ENCODE assay signal across 17 cellular contexts in the genomic region with DNA sequence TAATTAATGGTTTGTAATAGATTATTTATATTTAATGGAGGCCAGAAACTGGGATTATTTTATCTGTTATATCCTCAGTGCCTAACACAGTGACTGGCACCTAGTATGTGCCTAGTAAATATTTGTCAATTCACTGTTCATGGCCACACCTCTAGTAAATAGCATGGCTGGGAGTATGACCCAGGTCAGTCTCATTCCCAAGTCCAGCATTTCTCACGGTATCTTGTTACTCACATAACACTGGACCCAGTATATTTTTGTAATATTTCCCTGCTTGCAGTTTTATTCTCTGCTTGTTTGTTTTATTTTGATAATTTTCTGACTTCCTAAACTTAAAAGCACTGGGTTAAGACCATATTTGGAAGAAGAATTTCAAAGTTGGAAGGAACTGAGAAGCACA. TPM values are rescaled to one million over a fixed set of nuclear protein-coding genes. Genes with fewer than 3 reads are reported as not detected.
DNase-seq lines count a peak whose midpoint lies in the region; ATAC-seq and TF ChIP-seq lines count a peak whose summit lies in the region.
"Had no signal": no experiment of that assay in that cellular context is flagged by ENCODE, and none has a peak within 500 bp of the region (broad histone marks: within the 10 kb centered on the region; RNA-seq: fewer than 3 reads in every experiment).

No MANE protein-coding gene starts in this region.

- H3K9me1 ChIP-seq in IMR-90 (ENCODE audit: insufficient read depth, low read length) = peaks cover 8% of the 10 kb centered on the region

- POLR2A ChIA-PET in IMR-90 (lab: Charles Lee; ENCODE audit: unreplicated experiment) = no interaction called here

- H4K8ac ChIP-seq in IMR-90 (ENCODE audit: low read depth in 2 of 2, low read length in 2 of 2) = no peak overlapping the region

- CTCF ChIA-PET in IMR-90 (lab: Yijun Ruan, JAX) = no interaction called here

- TF ChIP-seq CTCF in IMR-90 (conservative IDR thresholded peaks at IDR 0.05; ENCODE audit: low read depth, low read length) (no peak), parathyroid adenoma (IDR thresholded peaks at IDR 0.05) (no peak), Peyer's patch (IDR thresholded peaks at IDR 0.05) (no peak)

- H3K4me1 ChIP-seq in IMR-90 (ENCODE audit: control insufficient read depth, insufficient read depth, low read length) (no peaks in the 10 kb centered on the region), parathyroid adenoma (peaks cover 35% of the 10 kb centered on the region), Peyer's patch (no peaks in the 10 kb centered on the region)

- H2BK120ac ChIP-seq in IMR-90 (ENCODE audit: low read depth, low read length) = no peak overlapping the region

- intact Hi-C loops in IMR-90 (cut with micrococcal nuclease) (no loop called here), left colon (cut with DNase I, micrococcal nuclease) (no loop called here)

- H3K27ac ChIP-seq in IMR-90 (ENCODE audit: insufficient read depth, low read length) (no peak overlapping the region), parathyroid adenoma (peak overlapping the region; percentile 55), Peyer's patch (no peak overlapping the region)
- H3K27ac ChIP-seq: KMS-11 had no signal

- H3K56ac ChIP-seq in IMR-90 (ENCODE audit: extremely low read depth, insufficient read depth, low read length) = no peak overlapping the region

- H2AK9ac ChIP-seq in IMR-90 (replicated peaks; ENCODE audit: low read depth, low read length, poor library complexity) = no peak overlapping the region

- peaks cover 3 to 23% of the 10 kb centered on the region in 2 experiments; a peak in 3 of 4 replicates for H3K79me1 ChIP-seq in IMR-90 (ENCODE audit: low read depth in 1 of 2, low read length in 2 of 2)

- in situ Hi-C loops in IMR-90 (cut with MboI; ENCODE audit: low sequenced_read_pairs) = no loop called here

- no peaks in the 10 kb centered on the region for H3K79me2 ChIP-seq in parathyroid adenoma

- no TSS peak for BruUV-seq in IMR-90 (replicated peaks; lab: Mats Ljungman, UMichigan)

- no peak overlapping the region for H2BK5ac ChIP-seq in IMR-90 (ENCODE audit: low read depth, low read length, poor library complexity, severe bottlenecking)

- DNase-seq in IMR-90 (peak; percentile 12), astrocyte of the hippocampus (ENCODE audit: low read depth, low spot score) (peak; percentile 9), left colon (no peak), ureter (ENCODE audit: low spot score) (no peak), Peyer's patch (no peak)
- DNase-seq in effector CD8-positive, alpha-beta T cell (lab: John Stamatoyannopoulos, UW) = no peak
- DNase-seq: CD8-positive, alpha-beta T cell; DMS79 treated with DMSO at 0.1 percent for 48 hours; GF-D8; NCI-H1092; NCI-H1694; NCI-H446; SHP77 had no signal

- no peak overlapping the region for H2AK5ac ChIP-seq in IMR-90 (ENCODE audit: low read depth, low read length)

- H2BK20ac ChIP-seq in IMR-90 (ENCODE audit: low read depth, low read length) = no peak overlapping the region

- H2AFZ ChIP-seq in IMR-90 (replicated peaks; ENCODE audit: low read length, poor library complexity) (no peak overlapping the region), parathyroid adenoma (no peak overlapping the region)
- H2AFZ ChIP-seq: GM23338 had no signal

- no peak overlapping the region for H4K91ac ChIP-seq in IMR-90 (ENCODE audit: insufficient read depth, low read depth, low read length)

- ATAC-seq in IMR-90 (ENCODE audit: low read depth) (peak; percentile 74), left colon (peak; percentile 73), GM21423 (IDR thresholded peaks at IDR 0.05; ENCODE audit: unreplicated experiment) (no peak)
- ATAC-seq: CD8-positive, alpha-beta T cell; GM23338 had no signal

- no peak overlapping the region for H3K18ac ChIP-seq in IMR-90 (ENCODE audit: low read depth, low read length)

- H3K23ac ChIP-seq in IMR-90 (ENCODE audit: low read depth, low read length) = 0 out of 2 replicates have a peak overlapping the region, but pooled peaks have one; percentile 47

- H3K4me3 ChIP-seq in IMR-90 (ENCODE audit: insufficient read depth, low read depth, low read length) = no peak overlapping the region
- H3K4me3 ChIP-seq in parathyroid adenoma (ENCODE audit: low read depth, low read length) = no peak overlapping the region
- no peak overlapping the region for H3K4me3 ChIP-seq in Peyer's patch
- H3K4me3 ChIP-seq: GM23338 had no signal

- H3K27me3 ChIP-seq in IMR-90 (ENCODE audit: control insufficient read depth, insufficient read depth, low read length) = no peaks in the 10 kb centered on the region
- H3K27me3 ChIP-seq in parathyroid adenoma (ENCODE audit: control insufficient read depth, insufficient read depth, low read length) = no peaks in the 10 kb centered on the region
- H3K27me3 ChIP-seq in Peyer's patch = no peaks in the 10 kb centered on the region

- no peak for TF ChIP-seq RAD21 in IMR-90 (IDR thresholded peaks at IDR 0.05; ENCODE audit: low read length)

- H3K4me2 ChIP-seq in IMR-90 (ENCODE audit: low read depth, low read length) (no peak overlapping the region), parathyroid adenoma (ENCODE audit: low read length) (no peak overlapping the region)
- H3K4me2 ChIP-seq: GM23338, KMS-11 had no signal

- no peak overlapping the region for H3K9ac ChIP-seq in IMR-90 (ENCODE audit: low read depth, low read length)
- H3K9ac ChIP-seq in parathyroid adenoma = no peak overlapping the region
- H3K9ac ChIP-seq: KMS-11 had no signal

- TF ChIP-seq POLR2A in IMR-90 (IDR thresholded peaks at IDR 0.05; ENCODE audit: low read depth, low read length) (no peak), Peyer's patch (IDR thresholded peaks at IDR 0.05) (no peak)

- H3K36me3 ChIP-seq in IMR-90 (ENCODE audit: control insufficient read depth, insufficient read depth, low read length) (peaks cover 17% of the 10 kb centered on the region), parathyroid adenoma (ENCODE audit: control insufficient read depth, insufficient read depth, low read length) (no peaks in the 10 kb centered on the region), Peyer's patch (peaks cover 0 to 29% (median 0%) of the 10 kb centered on the region in 3 donors)

- no CpG with 5 or more reads among the region's 1 CpG for WGBS in IMR-90 (ENCODE audit: extremely low coverage in 2 of 2, insufficient read length in 1 of 2), 2 experiments

- no peak overlapping the region for H3K14ac ChIP-seq in IMR-90 (replicated peaks; ENCODE audit: low read depth, low read length)

- no peaks in the 10 kb centered on the region; the same call in 1 of the 2 replicates for H3K9me3 ChIP-seq in IMR-90 (ENCODE audit: control insufficient read depth, insufficient read depth, low read length)
- H3K9me3 ChIP-seq in parathyroid adenoma (ENCODE audit: control insufficient read depth, low read length) = no peaks in the 10 kb centered on the region
- H3K9me3 ChIP-seq in Peyer's patch = no peaks in the 10 kb centered on the region

- H4K5ac ChIP-seq in IMR-90 (ENCODE audit: low read depth, low read length) = no peak overlapping the region

- H3K4ac ChIP-seq in IMR-90 (ENCODE audit: low read depth, low read length) = no peak overlapping the region

- dilution Hi-C loops in IMR-90 (cut with HindIII; ENCODE audit: low sequenced_read_pairs, unreplicated experiment) = no loop called here

- no peaks in the 10 kb centered on the region for H4K20me1 ChIP-seq in IMR-90 (ENCODE audit: insufficient read depth, low read length)

- H2BK15ac ChIP-seq in IMR-90 (ENCODE audit: low read depth, low read length) = no peak overlapping the region

TF ChIP-seq in IMR-90, 13 proteins besides CTCF, POLR2A, EP300 and RAD21:
- TF ChIP-seq BHLHE40 (IDR thresholded peaks at IDR 0.05; ENCODE audit: low read depth, low read length) = no peak
- TF ChIP-seq, protein P1, sequence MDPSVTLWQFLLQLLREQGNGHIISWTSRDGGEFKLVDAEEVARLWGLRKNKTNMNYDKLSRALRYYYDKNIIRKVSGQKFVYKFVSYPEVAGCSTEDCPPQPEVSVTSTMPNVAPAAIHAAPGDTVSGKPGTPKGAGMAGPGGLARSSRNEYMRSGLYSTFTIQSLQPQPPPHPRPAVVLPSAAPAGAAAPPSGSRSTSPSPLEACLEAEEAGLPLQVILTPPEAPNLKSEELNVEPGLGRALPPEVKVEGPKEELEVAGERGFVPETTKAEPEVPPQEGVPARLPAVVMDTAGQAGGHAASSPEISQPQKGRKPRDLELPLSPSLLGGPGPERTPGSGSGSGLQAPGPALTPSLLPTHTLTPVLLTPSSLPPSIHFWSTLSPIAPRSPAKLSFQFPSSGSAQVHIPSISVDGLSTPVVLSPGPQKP (IDR thresholded peaks at IDR 0.05; ENCODE audit: borderline replicate concordance, low read depth, low read length) = no peak
- TF ChIP-seq USF2 (IDR thresholded peaks at IDR 0.05; ENCODE audit: low read depth, low read length) = no peak
- TF ChIP-seq SMC3 (IDR thresholded peaks at IDR 0.05; ENCODE audit: low read depth, low read length) = no peak
- no peak for TF ChIP-seq RCOR1 (IDR thresholded peaks at IDR 0.05; ENCODE audit: insufficient replicate concordance, low read length)
- TF ChIP-seq MAZ (IDR thresholded peaks at IDR 0.05; ENCODE audit: borderline replicate concordance, low read depth, low read length) = no peak
- TF ChIP-seq CHD1 (IDR thresholded peaks at IDR 0.05; ENCODE audit: low read depth, low read length) = no peak
- TF ChIP-seq NFE2L2 (IDR thresholded peaks at IDR 0.05; ENCODE audit: low read depth, low read length) = no peak
- TF ChIP-seq RFX5 (IDR thresholded peaks at IDR 0.05; ENCODE audit: low read depth, low read length) = no peak
- no peak for TF ChIP-seq MXI1 (IDR thresholded peaks at IDR 0.05; ENCODE audit: borderline replicate concordance, low read depth, low read length)
- TF ChIP-seq FOS (IDR thresholded peaks at IDR 0.05; ENCODE audit: low read depth, low read length) = no peak
- no peak for TF ChIP-seq MAFK (IDR thresholded peaks at IDR 0.05; ENCODE audit: low read depth, low read length)
- TF ChIP-seq CEBPB (IDR thresholded peaks at IDR 0.05; ENCODE audit: low read depth, low read length) = no peak

RNA-seq across cellular contexts. Expression of gene CTNNBL1, which starts 47.7 kb away (rescaled TPM):
- total RNA-seq in IMR-90 (2012; rRNA removed) (29.2 and 34.1 TPM in 2 replicates), left colon (10 to 100 TPM; 35.0 to 37.6 TPM), ureter (52.9 TPM), Peyer's patch (10 to 100 TPM; 16.3 to 30.2 (median 23.6) TPM)
- polyA plus RNA-seq in IMR-90 (2012; rRNA removed) = 29.9 and 30.2 TPM in 2 replicates
- polyA plus RNA-seq in IMR-90 (2012; cell fraction: cytosol; rRNA removed) = 16.1 and 17.8 TPM in 2 replicates
- 5.2 and 16.0 TPM in 2 replicates for polyA plus RNA-seq in IMR-90 (2012; cell fraction: nucleus; rRNA removed; ENCODE audit: low replicate concordance)

Comparison
In these comparisons a context has a peak if more than half of its experiments do, and no peak if none do; other contexts are left out.
1. DNase-seq: peak in IMR-90 (single experiment) and astrocyte of the hippocampus (single experiment); none in left colon (0 of 2), effector CD8-positive, alpha-beta T cell (single experiment), ureter (single experiment) and Peyer's patch (0 of 3).